In the genomic region with DNA sequence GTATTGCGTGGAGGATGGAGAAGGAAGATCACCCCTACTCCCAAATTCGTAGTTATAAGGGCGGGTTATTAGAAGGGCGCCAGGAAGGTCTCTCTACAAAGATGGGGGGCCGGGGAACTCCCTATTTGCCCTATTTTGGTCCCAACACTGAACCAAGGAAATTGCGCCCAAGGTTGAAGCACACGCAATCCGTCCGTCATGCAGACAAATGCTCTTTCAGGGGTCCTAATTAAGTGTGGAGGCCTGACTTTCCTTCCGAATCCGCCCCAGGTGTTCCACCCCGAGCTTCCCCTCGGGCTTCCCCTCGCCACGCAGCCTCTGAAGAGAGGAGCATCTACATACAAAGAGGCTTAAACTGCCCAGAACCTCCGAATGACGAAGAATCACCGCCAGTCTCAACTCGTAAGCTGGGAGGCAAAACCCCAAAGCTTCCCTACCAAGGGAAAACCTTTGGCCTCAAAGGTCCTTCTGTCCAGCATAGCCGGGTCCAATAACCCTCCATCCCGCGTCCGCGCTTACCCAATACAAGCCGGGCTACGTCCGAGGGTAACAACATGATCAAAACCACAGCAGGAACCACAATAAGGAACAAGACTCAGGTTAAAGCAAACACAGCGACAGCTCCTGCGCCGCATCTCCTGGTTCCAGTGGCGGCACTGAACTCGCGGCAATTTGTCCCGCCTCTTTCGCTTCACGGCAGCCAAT, we compare ENCODE assay signal across 9 cellular contexts. TPM values are rescaled to one million over a fixed set of nuclear protein-coding genes. Genes with fewer than 3 reads are reported as not detected.
DNase-seq lines count a peak whose midpoint lies in the region; ATAC-seq, FAIRE-seq and TF ChIP-seq lines count a peak whose summit lies in the region.
"Had no signal": no experiment of that assay in that cellular context is flagged by ENCODE, and none has a peak within 500 bp of the region (broad histone marks: within the 10 kb centered on the region; RNA-seq: fewer than 3 reads in every experiment).

A gene (minus strand): TSS at position 658 of the 705 bp plus-strand sequence. CDS start 102 bp downstream, at position 556.

- no peak within 1 kb of the TSS for H3K4me3 Mint-ChIP-seq in activated B cell treated with CpG ODN at 0.5 μM for 24 hours
- H3K4me3 Mint-ChIP-seq: activated naive CD8-positive, alpha-beta T cell had no signal

- DNase-seq in GM12892 (ENCODE audit: insufficient read length) = no peak
- no peak for DNase-seq in activated B cell treated with CpG ODN at 0.5 μM for 24 hours
- peak; percentile 7 for DNase-seq in fibroblast of villous mesenchyme (ENCODE audit: low read depth)
- no peak for DNase-seq in pulmonary artery endothelial cell (ENCODE audit: low read depth, low spot score)
- DNase-seq in GM10266 (ENCODE audit: extremely low spot score) = no peak
- DNase-seq in NOMO-1 treated with dmso at 0.1 percent for 144 hours (lab: John Stamatoyannopoulos, UW; ENCODE audit: unreplicated experiment) = no peak
- DNase-seq in NCI-H2107 treated with DMSO at 0.1 percent for 48 hours (lab: John Stamatoyannopoulos, UW; ENCODE audit: unreplicated experiment) = no peak

- FAIRE-seq in GM12892 (lab: Jason Lieb, UNC) = no peak

- CTCF ChIA-PET in activated B cell treated with CpG ODN at 0.5 μM for 24 hours (lab: Charles Lee) = interaction anchor here (1.4 to 2.7 kb wide), 2 partner anchors 16 to 65 kb away, joined by 5 to 34 read pairs; no protein-coding TSS in a partner anchor

- peaks cover 46% of the 10 kb centered on the region for H3K36me3 Mint-ChIP-seq in activated B cell treated with CpG ODN at 0.5 μM for 24 hours (ENCODE audit: low read depth)

- peak within 1 kb of the TSS; percentile 94 for H3K4me3 ChIP-seq in fibroblast of villous mesenchyme (ENCODE audit: low read depth, low read length)

- intact Hi-C loops in activated B cell treated with CpG ODN at 0.5 μM for 24 hours (cut with micrococcal nuclease) = loop anchor here (1.0 to 10.0 kb wide), 13 partner anchors 14 to 765 kb away; a partner anchor contains a TSS

- TF ChIP-seq CTCF in activated B cell treated with CpG ODN at 0.5 μM for 24 hours (IDR thresholded peaks at IDR 0.05) (no peak), fibroblast of villous mesenchyme (IDR thresholded peaks at IDR 0.05; ENCODE audit: insufficient read depth, low read depth, low read length) (no peak), GM10266 (IDR thresholded peaks at IDR 0.05; ENCODE audit: control insufficient read depth, insufficient read depth, low read depth, missing control alignments) (no peak)

- TF ChIP-seq POLR2A in GM12892 (IDR thresholded peaks at IDR 0.05; ENCODE audit: low read depth, low read length) = peak; percentile 85

- ATAC-seq in HG02763 (IDR thresholded peaks at IDR 0.05; ENCODE audit: unreplicated experiment) = peak; percentile 0
- ATAC-seq in activated B cell treated with CpG ODN at 0.5 μM for 24 hours (ENCODE audit: low read depth) = peak; percentile 3

- no peak within 1 kb of the TSS for H3K27ac Mint-ChIP-seq in activated B cell treated with CpG ODN at 0.5 μM for 24 hours
- H3K27ac Mint-ChIP-seq: activated naive CD8-positive, alpha-beta T cell had no signal

- H3K27me3 Mint-ChIP-seq in activated B cell treated with CpG ODN at 0.5 μM for 24 hours = no peaks in the 10 kb centered on the region
- H3K27me3 Mint-ChIP-seq: activated naive CD8-positive, alpha-beta T cell had no signal

- H3K4me1 Mint-ChIP-seq in activated B cell treated with CpG ODN at 0.5 μM for 24 hours = peaks cover 52% of the 10 kb centered on the region

- no peaks in the 10 kb centered on the region for H3K9me3 Mint-ChIP-seq in activated B cell treated with CpG ODN at 0.5 μM for 24 hours

- POLR2A ChIA-PET in activated B cell treated with CpG ODN at 0.5 μM for 24 hours (lab: Charles Lee) = interaction anchor here (0.7 to 8.9 kb wide), 19 partner anchors 11 to 1130 kb away, joined by 3 to 210 read pairs (median 5); a partner anchor contains a TSS

RNA-seq across cellular contexts. Expression of the gene that starts here (rescaled TPM):
- polyA plus RNA-seq in GM12892 (2012; ENCODE audit: missing spikeins) = 13.1 TPM
- total RNA-seq in activated B cell treated with CpG ODN at 0.5 μM for 24 hours (34.4 and 38.1 TPM in 2 replicates), fibroblast of villous mesenchyme (15.8 and 19.0 TPM in 2 replicates), pulmonary artery endothelial cell (13.0 and 16.8 TPM in 2 replicates)
